Comparison of ENCODE assay signal across 20 cellular contexts in the genomic region with DNA sequence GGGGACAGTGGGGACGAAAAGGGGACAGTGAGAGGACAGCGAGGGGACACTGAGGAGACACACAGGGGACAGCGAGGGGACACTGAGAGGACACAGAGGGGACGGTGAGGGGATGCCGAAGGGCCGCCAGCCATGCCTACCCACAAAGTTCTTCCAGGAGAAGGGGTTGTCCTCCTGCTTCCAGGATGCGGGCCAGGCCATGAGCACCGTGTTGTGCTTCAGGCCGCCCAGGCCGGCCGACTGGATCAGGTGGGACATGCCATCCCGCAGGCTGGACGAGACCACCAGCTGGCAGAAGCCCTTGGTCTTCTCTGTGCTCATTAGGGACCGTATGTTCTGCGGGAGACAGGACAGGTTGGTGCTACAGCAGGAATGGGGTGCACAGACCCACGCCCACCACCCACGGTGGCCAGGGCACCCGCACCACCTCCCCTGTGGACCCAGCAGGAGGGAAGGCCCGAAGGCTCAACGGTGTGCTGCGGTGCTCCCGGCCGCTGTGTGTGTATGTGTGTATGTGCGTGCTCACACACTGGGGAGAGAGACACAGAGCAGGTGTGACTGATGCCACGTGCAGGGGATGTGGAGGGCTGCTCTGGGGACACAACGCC. TPM values are rescaled to one million over a fixed set of nuclear protein-coding genes. Genes with fewer than 3 reads are reported as not detected.
A peak's percentile ranks its signal among the peaks of the same experiment; 100 is the strongest.
DNase-seq lines count a peak whose midpoint lies in the region; ATAC-seq, FAIRE-seq and TF ChIP-seq lines count a peak whose summit lies in the region.
"Had no signal": no experiment of that assay in that cellular context is flagged by ENCODE, and none has a peak within 500 bp of the region (broad histone marks: within the 10 kb centered on the region; RNA-seq: fewer than 3 reads in every experiment).

No MANE protein-coding gene starts in this region.

- CTCF ChIA-PET in HepG2 (lab: Yijun Ruan, JAX; ENCODE audit: low intra/inter-chr PET ratio, low total read pairs): no interaction called here

- H3K4me2 ChIP-seq in HepG2 (ENCODE audit: low read depth, low read length) (no peak overlapping the region), trophoblast cell (ENCODE audit: low read length) (no peak overlapping the region)

- H3K9me3 ChIP-seq in right cardiac atrium (ENCODE audit: control insufficient read depth, low read length) (no peaks in the 10 kb centered on the region), RWPE2 (ENCODE audit: severe bottlenecking) (no peaks in the 10 kb centered on the region), HepG2 (ENCODE audit: low read length) (no peaks in the 10 kb centered on the region), trophoblast cell (ENCODE audit: insufficient read depth, low read depth, low read length) (peaks cover 2% of the 10 kb centered on the region)

- no peak for FAIRE-seq in HepG2 (lab: Jason Lieb, UNC)
- FAIRE-seq: G401.6 had no signal

- H3K14ac ChIP-seq in trophoblast cell (ENCODE audit: low read length): no peak overlapping the region

- DNase-seq in right cardiac atrium (peak; percentile 10 to 42 (median 37)), cardiac septum (ENCODE audit: low spot score) (no peak), RWPE2 (ENCODE audit: low spot score) (no peak), HepG2 (ENCODE audit: low spot score) (no peak), trophoblast cell (no peak)
- no peak for DNase-seq in stimulated activated CD4-positive, alpha-beta T cell treated with anti-CD3 and anti-CD28 coated beads, Interleukin-4, amount 100 ng/mL, for 1 hour
- DNase-seq: ACHN, AML-193, H9, MM.1S, NCI-H1092, NCI-H1436 treated with DMSO at 0.1 percent for 48 hours, NCI-H2029, NCI-H345, NCI-H524 treated with DMSO at 0.1 percent for 48 hours, PC-3 had no signal

- WGBS in right cardiac atrium: 92% methylated on average over 26 of the region's 26 CpGs
- WGBS in HepG2 (ENCODE audit: low lambda C conversion rate): 94% methylated on average over 11 of the region's 26 CpGs
- no CpG with 5 or more reads among the region's 26 CpGs for WGBS in trophoblast cell (ENCODE audit: extremely low coverage, insufficient coverage, insufficient read length)

- H3K18ac ChIP-seq in trophoblast cell (ENCODE audit: low read length): no peak overlapping the region

- H2BK5ac ChIP-seq in trophoblast cell (ENCODE audit: low read depth, low read length, poor library complexity): no peak overlapping the region

- H3K23ac ChIP-seq in trophoblast cell (ENCODE audit: low read length): no peak overlapping the region

- no peaks in the 10 kb centered on the region for H3K4me1 ChIP-seq in right cardiac atrium (ENCODE audit: control insufficient read depth, insufficient read depth, low read length)
- H3K4me1 ChIP-seq in RWPE2 (ENCODE audit: insufficient read depth, poor library complexity, severe bottlenecking): no peaks in the 10 kb centered on the region
- no peaks in the 10 kb centered on the region for H3K4me1 ChIP-seq in HepG2 (ENCODE audit: insufficient read depth, low read length)
- no peaks in the 10 kb centered on the region for H3K4me1 ChIP-seq in trophoblast cell (ENCODE audit: control insufficient read depth in 1 of 2, insufficient read depth in 2 of 2, low read length in 2 of 2)

- no peak overlapping the region for H4K8ac ChIP-seq in trophoblast cell (ENCODE audit: low read depth, low read length)

- TF ChIP-seq POLR2A in HepG2 (IDR thresholded peaks at IDR 0.05; ENCODE audit: insufficient read depth in 1 of 2, low read depth in 2 of 2, low read length in 2 of 2): no peak

- BruUV-seq in HepG2 (replicated peaks; lab: Mats Ljungman, UMichigan): no TSS peak

- H4K12ac ChIP-seq in trophoblast cell (ENCODE audit: low read depth, low read length): no peak overlapping the region

- H3K27ac ChIP-seq in right cardiac atrium (ENCODE audit: low read length) (no peak overlapping the region), RWPE2 (ENCODE audit: poor library complexity, severe bottlenecking) (no peak overlapping the region), HepG2 (ENCODE audit: extremely low read length, insufficient read depth, low read length) (no peak overlapping the region), trophoblast cell (ENCODE audit: low read depth, low read length) (no peak overlapping the region)
- H3K27ac ChIP-seq: C4-2B had no signal

- H3K27me3 ChIP-seq in right cardiac atrium (ENCODE audit: control insufficient read depth, insufficient read depth): no peaks in the 10 kb centered on the region
- H3K27me3 ChIP-seq in RWPE2 (ENCODE audit: insufficient read depth, poor library complexity, severe bottlenecking): no peaks in the 10 kb centered on the region
- H3K27me3 ChIP-seq in HepG2 (ENCODE audit: control insufficient read depth in 1 of 2, insufficient read depth in 2 of 2, low read length in 2 of 2): no peaks in the 10 kb centered on the region
- no peaks in the 10 kb centered on the region for H3K27me3 ChIP-seq in trophoblast cell (ENCODE audit: insufficient read depth, low read length)

- no peak for TF ChIP-seq RAD21 in HepG2 (CRISPR knock-in tag; IDR thresholded peaks at IDR 0.05)

- no peak overlapping the region for H3K9ac ChIP-seq in HepG2 (ENCODE audit: insufficient read depth, low read depth, low read length)
- no peak overlapping the region for H3K9ac ChIP-seq in trophoblast cell (ENCODE audit: low read length)

- H2BK120ac ChIP-seq in trophoblast cell (ENCODE audit: insufficient read depth, low read length, poor library complexity): no peak overlapping the region

- ATAC-seq in right cardiac atrium (no peak), RWPE2 (ENCODE audit: low read depth) (0 out of 3 replicates have a peak, but pooled peaks have one; percentile 7), HepG2 (no peak), HG02884 (IDR thresholded peaks at IDR 0.05; ENCODE audit: unreplicated experiment) (no peak)
- ATAC-seq: PC-3 had no signal

- in situ Hi-C loops in HepG2 (cut with HindIII; ENCODE audit: extremely low pct_ligation_motif_present, low pct_unique_long_range_greater_than_20kb): loop anchor here (5.0 kb wide), 1 partner anchor 37 kb away; no protein-coding TSS in a partner anchor

- H2AK5ac ChIP-seq in trophoblast cell (ENCODE audit: low read length): no peak overlapping the region

- no peak overlapping the region for H3K4ac ChIP-seq in trophoblast cell (ENCODE audit: low read depth, low read length)

- H2BK12ac ChIP-seq in trophoblast cell (ENCODE audit: low read length): no peak overlapping the region

- H3K79me1 ChIP-seq in trophoblast cell (ENCODE audit: low read length): no peaks in the 10 kb centered on the region

- H3K79me2 ChIP-seq in HepG2 (ENCODE audit: insufficient read depth, low read length): no peaks in the 10 kb centered on the region
- no peaks in the 10 kb centered on the region for H3K79me2 ChIP-seq in trophoblast cell (ENCODE audit: control insufficient read depth, insufficient read depth, low read length, poor library complexity)

- TF ChIP-seq EP300 in HepG2 (IDR thresholded peaks at IDR 0.05; ENCODE audit: low read depth in 2 of 2, low read length in 2 of 2) (no peak), HepG2 (CRISPR knock-in tag; IDR thresholded peaks at IDR 0.05; ENCODE audit: borderline replicate concordance) (no peak)

- H4K91ac ChIP-seq in trophoblast cell (ENCODE audit: low read depth, low read length): no peak overlapping the region

- no peaks in the 10 kb centered on the region for H3K36me3 ChIP-seq in RWPE2 (ENCODE audit: low read depth)
- peaks cover 23 to 64% of the 10 kb centered on the region in 2 experiments; a peak in 4 of 5 replicates for H3K36me3 ChIP-seq in HepG2 (replicated peaks in 1 of 2; ENCODE audit: control insufficient read depth in 1 of 2, insufficient read depth in 2 of 2, low read length in 2 of 2)
- peaks cover 7 to 9% of the 10 kb centered on the region in 2 experiments for H3K36me3 ChIP-seq in trophoblast cell (ENCODE audit: control insufficient read depth in 1 of 2, insufficient read depth in 2 of 2, low read length in 2 of 2)

- intact Hi-C loops in right cardiac atrium (cut with DNase I): no loop called here
- intact Hi-C loops in cardiac septum (cut with DNase I): no loop called here
- intact Hi-C loops in HepG2 (cut with micrococcal nuclease; ENCODE audit: unreplicated experiment): no loop called here

- no peaks in the 10 kb centered on the region for H4K20me1 ChIP-seq in HepG2 (ENCODE audit: insufficient read depth, low read length)

- no peak overlapping the region for H3K4me3 ChIP-seq in right cardiac atrium (ENCODE audit: low read length)
- H3K4me3 ChIP-seq in RWPE2 (ENCODE audit: severe bottlenecking): no peak overlapping the region
- H3K4me3 ChIP-seq in HepG2 (replicated peaks in 1 of 3; ENCODE audit: insufficient read depth in 1 of 3, low read depth in 2 of 3, low read length in 3 of 3): no peak overlapping the region
- H3K4me3 ChIP-seq in trophoblast cell (ENCODE audit: low read depth, low read length): peak overlapping the region; percentile 33

- POLR2A ChIA-PET in HepG2 (lab: Yijun Ruan, JAX): no interaction called here

- H2AFZ ChIP-seq in HepG2 (ENCODE audit: low read length) (no peak overlapping the region), trophoblast cell (ENCODE audit: insufficient read depth, low read length, poor library complexity) (no peak overlapping the region)

- TF ChIP-seq CTCF in RWPE2 (IDR thresholded peaks at IDR 0.05; ENCODE audit: poor library complexity, severe bottlenecking) (no peak), HepG2 (CRISPR knock-in tag; IDR thresholded peaks at IDR 0.05) (no peak)

RNA-seq across cellular contexts. Expression of gene SLC12A7, which starts 46.6 kb away (rescaled TPM):
- total RNA-seq in right cardiac atrium: 10 to 100 TPM; 57.2 to 80.5 (median 65.6) TPM
- 28.5 TPM for polyA plus RNA-seq in right cardiac atrium
- total RNA-seq in cardiac septum: 127 TPM
- total RNA-seq in HepG2 (2016; rRNA removed; fragmentation: Illumina TruSeq; extraction: Trizol): 7.4 and 14.0 TPM in 2 replicates
- total RNA-seq in HepG2 (2016; cell fraction: cytosol; rRNA removed; fragmentation: Illumina TruSeq; extraction: Trizol; ENCODE audit: low read depth): 9.5 and 12.5 TPM in 2 replicates
- 5.2 and 15.7 TPM in 2 replicates for total RNA-seq in HepG2 (2016; cell fraction: insoluble cytoplasmic fraction; rRNA removed; fragmentation: Illumina TruSeq; extraction: Trizol)
- 6.9 and 7.7 TPM in 2 replicates for total RNA-seq in HepG2 (2016; cell fraction: membrane; rRNA removed; fragmentation: Illumina TruSeq; extraction: Trizol)
- total RNA-seq in HepG2 (2016; cell fraction: nucleus; rRNA removed; fragmentation: Illumina TruSeq; extraction: Trizol): 21.8 and 25.8 TPM in 2 replicates
- 18.5 and 25.6 TPM in 2 replicates for polyA plus RNA-seq in HepG2 (2011; rRNA removed)
- polyA plus RNA-seq in HepG2 (2011; cell fraction: cytosol; rRNA removed): 11.8 and 15.1 TPM in 2 replicates
- 164 and 213 TPM in 2 replicates for polyA plus RNA-seq in HepG2 (2011; cell fraction: nucleus; rRNA removed)
- 28.2 and 30.9 TPM in 2 replicates for polyA plus RNA-seq in HepG2 (2012)
- polyA plus RNA-seq in HepG2 (2016; cell fraction: cytosol; fragmentation: Illumina TruSeq; extraction: Trizol; ENCODE audit: low read depth): 1.4 and 1.6 TPM in 2 replicates
- polyA plus RNA-seq in HepG2 (2016; cell fraction: insoluble cytoplasmic fraction; fragmentation: Illumina TruSeq; extraction: Trizol; ENCODE audit: low read depth): 6.3 and 7.6 TPM in 2 replicates
- 3.2 and 3.7 TPM in 2 replicates for polyA plus RNA-seq in HepG2 (2016; cell fraction: membrane; fragmentation: Illumina TruSeq; extraction: Trizol; ENCODE audit: low read depth)
- 88.5 and 93.5 TPM in 2 replicates for polyA plus RNA-seq in HepG2 (2016; cell fraction: nucleus; fragmentation: Illumina TruSeq; extraction: Trizol; ENCODE audit: insufficient read depth, low read depth)
- 6.3 and 47.1 TPM in 2 replicates for polyA minus RNA-seq in HepG2 (2011; rRNA and poly(A)+ RNA removed; ENCODE audit: low replicate concordance)
- polyA minus RNA-seq in HepG2 (2011; cell fraction: cytosol; rRNA and poly(A)+ RNA removed): 14.7 and 16.2 TPM in 2 replicates
- 40.3 and 44.4 TPM in 2 replicates for polyA minus RNA-seq in HepG2 (2011; cell fraction: nucleus; rRNA and poly(A)+ RNA removed)
- polyA plus RNA-seq in trophoblast cell (2013): 6.2 and 6.3 TPM in 2 replicates

RNA-seq across cellular contexts. Expression of gene NKD2, which starts 56.6 kb away (rescaled TPM):
- 1 to 10 TPM; 1.9 to 8.6 (median 3.1) TPM for total RNA-seq in right cardiac atrium
- 2.6 TPM for polyA plus RNA-seq in right cardiac atrium
- 3.6 TPM for total RNA-seq in cardiac septum
- total RNA-seq in HepG2 (2016; rRNA removed; fragmentation: Illumina TruSeq; extraction: Trizol): 0.53 and 0.94 TPM in 2 replicates
- 0.26 and 0.91 TPM in 2 replicates for total RNA-seq in HepG2 (2016; cell fraction: cytosol; rRNA removed; fragmentation: Illumina TruSeq; extraction: Trizol; ENCODE audit: low read depth)
- total RNA-seq in HepG2 (2016; cell fraction: insoluble cytoplasmic fraction; rRNA removed; fragmentation: Illumina TruSeq; extraction: Trizol): 0.77 and 1.1 TPM in 2 replicates
- 0.48 and 0.90 TPM in 2 replicates for total RNA-seq in HepG2 (2016; cell fraction: membrane; rRNA removed; fragmentation: Illumina TruSeq; extraction: Trizol)
- 0.81 and 2.0 TPM in 2 replicates for total RNA-seq in HepG2 (2016; cell fraction: nucleus; rRNA removed; fragmentation: Illumina TruSeq; extraction: Trizol)
- polyA plus RNA-seq in HepG2 (2011; rRNA removed): 0.81 and 0.82 TPM in 2 replicates
- polyA plus RNA-seq in HepG2 (2011; cell fraction: cytosol; rRNA removed): 0.13 and 0.70 TPM in 2 replicates
- polyA plus RNA-seq in HepG2 (2011; cell fraction: nucleus; rRNA removed): 10.6 and 14.1 TPM in 2 replicates
- polyA plus RNA-seq in HepG2 (2012): 0.39 and 0.79 TPM in 2 replicates
- polyA plus RNA-seq in HepG2 (2016; cell fraction: cytosol; fragmentation: Illumina TruSeq; extraction: Trizol; ENCODE audit: low read depth): 0.59 and 0.60 TPM in 2 replicates
- polyA plus RNA-seq in HepG2 (2016; cell fraction: insoluble cytoplasmic fraction; fragmentation: Illumina TruSeq; extraction: Trizol; ENCODE audit: low read depth): 1.1 and 1.2 TPM in 2 replicates
- polyA plus RNA-seq in HepG2 (2016; cell fraction: membrane; fragmentation: Illumina TruSeq; extraction: Trizol; ENCODE audit: low read depth): 0.76 and 0.84 TPM in 2 replicates
- polyA plus RNA-seq in HepG2 (2016; cell fraction: nucleus; fragmentation: Illumina TruSeq; extraction: Trizol; ENCODE audit: insufficient read depth, low read depth): 5.1 and 6.3 TPM in 2 replicates
- 1.6 TPM in 1 of 2 replicates, not detected in the other for polyA minus RNA-seq in HepG2 (2011; rRNA and poly(A)+ RNA removed; ENCODE audit: low replicate concordance)
- 0.30 and 0.62 TPM in 2 replicates for polyA minus RNA-seq in HepG2 (2011; cell fraction: cytosol; rRNA and poly(A)+ RNA removed)
- 0.62 and 1.0 TPM in 2 replicates for polyA minus RNA-seq in HepG2 (2011; cell fraction: nucleus; rRNA and poly(A)+ RNA removed)
- 6.0 and 6.6 TPM in 2 replicates for polyA plus RNA-seq in trophoblast cell (2013)
- total RNA-seq: LHCN-M2 had no signal

Comparison
In these comparisons a context has a peak if more than half of its experiments do, and no peak if none do; other contexts are left out.
1. DNase-seq: peak in right cardiac atrium (3 of 3); none in cardiac septum (single experiment), RWPE2 (single experiment), HepG2 (single experiment), trophoblast cell (0 of 2) and stimulated activated CD4-positive, alpha-beta T cell treated with anti-CD3 and anti-CD28 coated beads, Interleukin-4, amount 100 ng/mL, for 1 hour (single experiment).